In the genomic region with DNA sequence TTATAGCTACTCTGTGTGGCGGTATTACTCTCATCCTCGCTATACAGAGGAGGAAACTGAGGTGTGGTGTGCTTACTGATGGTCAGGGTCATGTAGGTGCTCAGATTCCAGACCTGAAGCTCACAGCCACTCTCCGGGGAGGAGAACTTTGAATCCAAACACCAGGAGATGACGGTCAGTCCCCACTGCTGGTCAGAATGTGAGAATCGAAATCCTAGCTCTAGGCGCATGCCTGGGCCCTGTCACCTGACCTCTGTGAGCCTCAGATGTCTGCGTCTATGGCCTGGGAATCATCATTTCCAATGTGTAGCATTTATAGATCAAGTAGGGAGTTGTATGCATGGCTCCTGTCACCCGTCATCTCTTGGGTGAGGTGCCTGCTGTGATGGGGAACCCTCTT, we compare ENCODE assay signal across 28 cellular contexts.
"Had no signal": no experiment of that assay in that cellular context is flagged by ENCODE, and none has a peak within 500 bp of the region (broad histone marks: within the 10 kb centered on the region; RNA-seq: fewer than 3 reads in every experiment).

No MANE protein-coding gene starts in this region.

- H3K27ac ChIP-seq: lower lobe of right lung, pancreas, prostate gland, sigmoid colon, stomach, suprapubic skin, thoracic aorta, tibial artery, upper lobe of right lung had no signal

- DNase-seq: kidney glomerular epithelial cell; left cardiac atrium; lower lobe of right lung; mammary epithelial cell; midbrain; mucosa of descending colon; naive thymus-derived CD4-positive, alpha-beta T cell; pancreas; retina; right cardiac atrium; sigmoid colon; small intestine; stimulated activated CD4-positive, alpha-beta T cell treated with anti-CD3 and anti-CD28 coated beads, Interleukin-1b, Interleukin-23, amount 100 ng/mL, for 48 hours; stimulated activated CD4-positive, alpha-beta T cell treated with anti-CD3 and anti-CD28 coated beads, Interleukin-2, amount 100 ng/mL, for 48 hours; stimulated activated CD4-positive, alpha-beta T cell treated with anti-CD3 and anti-CD28 coated beads, Interleukin-4, amount 100 ng/mL, for 4 hours; stimulated activated CD8-positive, alpha-beta memory T cell treated with anti-CD3 and anti-CD28 coated beads, Interleukin-4, amount 100 ng/mL, for 48 hours; stimulated activated naive B cell treated with anti-CD40 and anti-IgM and Interleukin-4, amounts not matched to agents 10 μg/mL and 1 μg/mL and 100 μg/mL, for 72 hours; stimulated activated naive CD8-positive, alpha-beta T cell treated with anti-CD3 and anti-CD28 coated beads, Interleukin-15, Interleukin-2, amounts not matched to agents 100 U/mL and 50 U/mL, for 24 hours; stomach; tibial artery; trophoblast cell; upper lobe of right lung had no signal

- H3K9me3 ChIP-seq: lower lobe of right lung, mucosa of descending colon, pancreas, prostate gland, stomach, suprapubic skin, thoracic aorta, upper lobe of right lung had no signal

- H3K36me3 ChIP-seq: lower lobe of right lung, pancreas, prostate gland, sigmoid colon, stomach, suprapubic skin, thoracic aorta, upper lobe of right lung had no signal

- ATAC-seq: left cardiac atrium; mucosa of descending colon; naive thymus-derived CD4-positive, alpha-beta T cell; natural killer cell treated with Interleukin-12 subunit alpha and Interleukin-12 subunit beta and Interleukin-15 and Interleukin-18, amount 100 ng/mL, for 72 hours; stimulated activated naive CD8-positive, alpha-beta T cell treated with anti-CD3 and anti-CD28 coated beads, Interleukin-15, Interleukin-2, amounts not matched to agents 100 U/mL and 50 U/mL, for 24 hours; upper lobe of right lung had no signal

- H3K4me1 ChIP-seq: pancreas, prostate gland, sigmoid colon, upper lobe of right lung had no signal

- H3K4me3 ChIP-seq: lower lobe of right lung, mucosa of descending colon, pancreas, prostate gland, sigmoid colon, stomach, suprapubic skin, thoracic aorta, tibial artery, upper lobe of right lung had no signal

- FAIRE-seq: keratinocyte, pancreas, small intestine, urothelium cell line had no signal

- H3K27me3 ChIP-seq: pancreas, sigmoid colon, stomach, suprapubic skin, tibial artery, upper lobe of right lung had no signal
